In the genomic region with DNA sequence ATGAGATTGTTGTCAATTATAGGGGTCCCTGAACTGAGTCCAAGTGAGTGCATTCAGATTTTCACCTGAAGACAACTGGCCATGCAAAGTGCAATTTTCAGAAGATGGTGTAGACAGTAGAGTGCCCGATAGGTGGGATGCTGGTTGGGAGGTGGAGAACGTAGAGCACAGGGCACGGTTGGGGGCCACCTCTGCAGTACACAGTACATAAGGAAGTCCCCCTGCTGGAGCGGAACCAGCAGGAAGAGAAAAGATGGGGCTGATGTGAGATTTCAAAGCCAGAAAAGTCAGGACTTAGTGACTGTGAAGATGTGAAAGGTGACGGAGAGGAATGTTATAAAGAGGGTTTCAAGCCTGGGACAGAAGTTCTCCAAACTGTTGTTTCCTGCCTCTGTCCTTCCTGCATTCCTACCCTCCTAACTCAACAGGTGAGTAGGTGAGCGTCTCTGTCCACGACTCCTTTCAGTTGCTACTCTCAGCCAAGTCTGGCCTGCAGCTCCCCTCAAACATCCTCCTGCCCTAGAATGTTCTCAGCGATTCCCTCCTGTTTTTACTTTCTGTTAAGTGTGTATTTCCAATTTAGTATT, we compare ENCODE assay signal across 22 cellular contexts.
"Had no signal": no experiment of that assay in that cellular context is flagged by ENCODE, and none has a peak within 500 bp of the region (broad histone marks: within the 10 kb centered on the region; RNA-seq: fewer than 3 reads in every experiment).

No MANE protein-coding gene starts in this region.

- H3K27me3 Mint-ChIP-seq: activated CD8-positive, alpha-beta memory T cell treated with anti-CD3 and anti-CD28 coated beads, Interleukin-2, amount 10 ng/mL, durations not matched to agents 7 days and 5 days; activated naive CD4-positive, alpha-beta T cell treated with anti-CD3 and anti-CD28 coated beads, Interleukin-2, amount 10 ng/mL, durations not matched to agents 7 days and 5 days; stimulated activated naive CD8-positive, alpha-beta T cell treated with anti-CD3 and anti-CD28 coated beads, Interleukin-15, amount 100 ng/mL, for 72 hours had no signal

- H3K36me3 ChIP-seq: cardiac muscle cell, right lobe of liver, tibial nerve had no signal

- H3K4me3 ChIP-seq: cardiac muscle cell, hepatocyte, right lobe of liver, skin epidermis, tibial nerve had no signal

- H3K27ac Mint-ChIP-seq: activated CD4-positive, alpha-beta T cell treated with anti-CD3 and anti-CD28 coated beads, Interleukin-2, amount 10 ng/mL, durations not matched to agents 7 days and 5 days; activated CD8-positive, alpha-beta memory T cell treated with anti-CD3 and anti-CD28 coated beads, Interleukin-2, amount 10 ng/mL, durations not matched to agents 7 days and 5 days; activated CD8-positive, alpha-beta T cell treated with anti-CD3 and anti-CD28 coated beads for 36 hours; activated naive CD4-positive, alpha-beta T cell treated with anti-CD3 and anti-CD28 coated beads, Interleukin-2, amount 10 ng/mL, durations not matched to agents 7 days and 5 days; stimulated activated effector memory CD8-positive, alpha-beta T cell treated with anti-CD3 and anti-CD28 coated beads, Interleukin-12 subunit alpha, Interleukin-12 subunit beta, amount 100 ng/mL, for 72 hours; stimulated activated naive CD8-positive, alpha-beta T cell treated with anti-CD3 and anti-CD28 coated beads, Interleukin-15, amount 100 ng/mL, for 72 hours; T-helper 2 cell treated with Interferon-gamma antibody and Interleukin-4, amounts not matched to agents 5 μg/mL and 100 μg/mL, for 36 hours had no signal

- H3K27ac ChIP-seq: cardiac muscle cell, hepatocyte, right lobe of liver, skin epidermis, tibial nerve had no signal

- H3K9me3 ChIP-seq: right lobe of liver, tibial nerve had no signal

- H3K4me1 ChIP-seq: right lobe of liver had no signal

- H3K4me1 Mint-ChIP-seq: stimulated activated effector memory CD8-positive, alpha-beta T cell treated with anti-CD3 and anti-CD28 coated beads, Interleukin-12 subunit alpha, Interleukin-12 subunit beta, amount 100 ng/mL, for 72 hours had no signal

- H3K36me3 Mint-ChIP-seq: activated CD8-positive, alpha-beta memory T cell treated with anti-CD3 and anti-CD28 coated beads, Interleukin-2, amount 10 ng/mL, durations not matched to agents 7 days and 5 days; activated naive CD4-positive, alpha-beta T cell treated with anti-CD3 and anti-CD28 coated beads, Interleukin-2, amount 10 ng/mL, durations not matched to agents 7 days and 5 days had no signal

- H3K27me3 ChIP-seq: cardiac muscle cell, hepatocyte, right lobe of liver, tibial nerve had no signal

- ATAC-seq: activated CD8-positive, alpha-beta memory T cell treated with anti-CD3 and anti-CD28 coated beads, Interleukin-2, amount 10 ng/mL, durations not matched to agents 7 days and 5 days; activated CD8-positive, alpha-beta T cell treated with anti-CD3 and anti-CD28 coated beads for 36 hours; right lobe of liver; stimulated activated effector memory CD8-positive, alpha-beta T cell treated with anti-CD3 and anti-CD28 coated beads, Interleukin-12 subunit alpha, Interleukin-12 subunit beta, amount 100 ng/mL, for 72 hours; stimulated activated naive CD8-positive, alpha-beta T cell treated with anti-CD3 and anti-CD28 coated beads, Interleukin-15, amount 100 ng/mL, for 72 hours had no signal

- H3K4me3 Mint-ChIP-seq: activated CD4-positive, alpha-beta T cell treated with anti-CD3 and anti-CD28 coated beads, Interleukin-2, amount 10 ng/mL, durations not matched to agents 7 days and 5 days; activated CD8-positive, alpha-beta memory T cell treated with anti-CD3 and anti-CD28 coated beads, Interleukin-2, amount 10 ng/mL, durations not matched to agents 7 days and 5 days; activated CD8-positive, alpha-beta T cell treated with anti-CD3 and anti-CD28 coated beads for 36 hours; activated naive CD4-positive, alpha-beta T cell treated with anti-CD3 and anti-CD28 coated beads, Interleukin-2, amount 10 ng/mL, durations not matched to agents 7 days and 5 days; stimulated activated effector memory CD8-positive, alpha-beta T cell treated with anti-CD3 and anti-CD28 coated beads, Interleukin-12 subunit alpha, Interleukin-12 subunit beta, amount 100 ng/mL, for 72 hours; stimulated activated naive CD8-positive, alpha-beta T cell treated with anti-CD3 and anti-CD28 coated beads, Interleukin-15, amount 100 ng/mL, for 72 hours; T-helper 2 cell treated with Interferon-gamma antibody and Interleukin-4, amounts not matched to agents 5 μg/mL and 100 μg/mL, for 36 hours had no signal

- DNase-seq: activated CD4-positive, alpha-beta T cell treated with anti-CD3 and anti-CD28 coated beads, Interleukin-2, amount 10 ng/mL, durations not matched to agents 7 days and 5 days; activated CD4-positive, CD25-positive, alpha-beta regulatory T cell treated with anti-CD3 and anti-CD28 coated beads, Interleukin-2, amount 50 U/mL, for 72 hours; activated CD8-positive, alpha-beta memory T cell treated with anti-CD3 and anti-CD28 coated beads, Interleukin-2, amount 10 ng/mL, durations not matched to agents 7 days and 5 days; activated CD8-positive, alpha-beta T cell treated with anti-CD3 and anti-CD28 coated beads for 36 hours; activated effector memory CD4-positive, alpha-beta T cell treated with anti-CD3 and anti-CD28 coated beads, Interleukin-2, amount 50 U/mL, for 16 hours; activated naive CD4-positive, alpha-beta T cell treated with anti-CD3 and anti-CD28 coated beads, Interleukin-2, amount 10 ng/mL, durations not matched to agents 7 days and 5 days; activated T-cell treated with anti-CD3 and anti-CD28 coated beads for 4 hours; amygdala; cortex of kidney; erythroblast; foreskin fibroblast; left ventricle myocardium superior; occipital lobe; right lobe of liver; stimulated activated CD4-positive, alpha-beta T cell treated with anti-CD3 and anti-CD28 coated beads, Interleukin-2, amount 100 ng/mL, for 24 hours; stimulated activated naive CD8-positive, alpha-beta T cell treated with anti-CD3 and anti-CD28 coated beads, Interleukin-15, amount 100 ng/mL, for 72 hours had no signal

- H3K9me3 Mint-ChIP-seq: activated CD4-positive, alpha-beta T cell treated with anti-CD3 and anti-CD28 coated beads, Interleukin-2, amount 10 ng/mL, durations not matched to agents 7 days and 5 days; activated CD8-positive, alpha-beta T cell treated with anti-CD3 and anti-CD28 coated beads for 36 hours; activated naive CD4-positive, alpha-beta T cell treated with anti-CD3 and anti-CD28 coated beads, Interleukin-2, amount 10 ng/mL, durations not matched to agents 7 days and 5 days; stimulated activated naive CD8-positive, alpha-beta T cell treated with anti-CD3 and anti-CD28 coated beads, Interleukin-15, amount 100 ng/mL, for 72 hours; T-helper 2 cell treated with Interferon-gamma antibody and Interleukin-4, amounts not matched to agents 5 μg/mL and 100 μg/mL, for 36 hours had no signal

- H3K4me2 ChIP-seq: hepatocyte had no signal
